Comparison of ENCODE assay signal across 20 cellular contexts in genomic region chr17:72136692-72137550, GRCh38. TPM values are rescaled to one million over a fixed set of nuclear protein-coding genes. Genes with fewer than 3 reads are reported as not detected.
A peak's percentile ranks its signal among the peaks of the same experiment; 100 is the strongest.
DNase-seq lines count a peak whose midpoint lies in the region; ATAC-seq and TF ChIP-seq lines count a peak whose summit lies in the region.
"Had no signal": no experiment of that assay in that cellular context is flagged by ENCODE, and none has a peak within 500 bp of the region (broad histone marks: within the 10 kb centered on the region; RNA-seq: fewer than 3 reads in every experiment).

No MANE protein-coding gene starts in this region.

- H3K9me3 ChIP-seq in breast epithelium, result no peaks in the 10 kb centered on the region

- peak overlapping the region; percentile 1 to 62 for H3K27ac ChIP-seq in breast epithelium

- no peaks in the 10 kb centered on the region for H3K27me3 Mint-ChIP-seq in Calu3 (ENCODE audit: unreplicated experiment)
- H3K27me3 Mint-ChIP-seq: activated CD4-positive, alpha-beta T cell treated with anti-CD3 and anti-CD28 coated beads, Interleukin-2, amount 10 ng/mL, durations not matched to agents 7 days and 5 days; brain had no signal

- no peaks in the 10 kb centered on the region for H3K9me3 Mint-ChIP-seq in Calu3 (ENCODE audit: low read depth, unreplicated experiment)
- H3K9me3 Mint-ChIP-seq: activated CD4-positive, alpha-beta T cell treated with anti-CD3 and anti-CD28 coated beads, Interleukin-2, amount 10 ng/mL, durations not matched to agents 7 days and 5 days; T-helper 2 cell treated with Interferon-gamma antibody and Interleukin-4, amounts not matched to agents 5 μg/mL and 100 μg/mL, for 36 hours had no signal

- H3K4me3 ChIP-seq in breast epithelium, result no peak overlapping the region

- no peaks in the 10 kb centered on the region for H3K36me3 Mint-ChIP-seq in Calu3 (ENCODE audit: insufficient read depth, unreplicated experiment)
- H3K36me3 Mint-ChIP-seq: brain had no signal

- H3K27ac Mint-ChIP-seq in Calu3 (ENCODE audit: unreplicated experiment), result peak overlapping the region; percentile 74
- H3K27ac Mint-ChIP-seq: activated CD4-positive, alpha-beta T cell treated with anti-CD3 and anti-CD28 coated beads, Interleukin-2, amount 10 ng/mL, durations not matched to agents 7 days and 5 days; B cell; progenitor cell of endocrine pancreas; T-helper 2 cell treated with Interferon-gamma antibody and Interleukin-4, amounts not matched to agents 5 μg/mL and 100 μg/mL, for 36 hours had no signal

- H3K4me1 Mint-ChIP-seq in Calu3 (ENCODE audit: low read depth, unreplicated experiment), result peaks cover 39% of the 10 kb centered on the region
- H3K4me1 Mint-ChIP-seq: activated CD4-positive, alpha-beta T cell treated with anti-CD3 and anti-CD28 coated beads, Interleukin-2, amount 10 ng/mL, durations not matched to agents 7 days and 5 days; B cell had no signal

- CTCF ChIA-PET in Calu3 (lab: Charles Lee), result interaction anchor here (0.6 to 1.4 kb wide), 4 partner anchors 10 to 1178 kb away, joined by 3 to 4 read pairs (median 3); no protein-coding TSS in a partner anchor

- no peak for TF ChIP-seq POLR2A in breast epithelium (IDR thresholded peaks at IDR 0.05)

- TF ChIP-seq CTCF in Calu3 (IDR thresholded peaks at IDR 0.05; ENCODE audit: unreplicated experiment), result no peak
- TF ChIP-seq CTCF in breast epithelium (IDR thresholded peaks at IDR 0.05), result no peak

- no TSS peak for BruUV-seq in Calu3 (replicated peaks; lab: Mats Ljungman, UMichigan)

- no peaks in the 10 kb centered on the region for H3K27me3 ChIP-seq in breast epithelium

- intact Hi-C loops in Calu3 (cut with micrococcal nuclease; ENCODE audit: unreplicated experiment), result no loop called here
- intact Hi-C loops in breast epithelium (cut with DNase I; ENCODE audit: low total_unique reads), result no loop called here

- ATAC-seq in GM21786 (IDR thresholded peaks at IDR 0.05; ENCODE audit: unreplicated experiment) (no peak), HG02884 (IDR thresholded peaks at IDR 0.05; ENCODE audit: unreplicated experiment) (no peak), HG03039 (IDR thresholded peaks at IDR 0.05; ENCODE audit: unreplicated experiment) (no peak)

- no peaks in the 10 kb centered on the region for H3K4me1 ChIP-seq in breast epithelium

- no peak for DNase-seq in Calu3
- peak; percentile 94 for DNase-seq in NCI-H2171 treated with DMSO at 0.1 percent for 48 hours (lab: John Stamatoyannopoulos, UW)
- no peak for DNase-seq in breast epithelium (ENCODE audit: low spot score in 2 of 2)
- DNase-seq in kidney glomerular epithelial cell (lab: John Stamatoyannopoulos, UW), result peak; percentile 63
- no peak for DNase-seq in effector CD4-positive, alpha-beta T cell
- DNase-seq: activated CD4-positive, alpha-beta T cell treated with anti-CD3 and anti-CD28 coated beads, Interleukin-2, amount 10 ng/mL, durations not matched to agents 7 days and 5 days; Karpas-422; NCI-H2107; stimulated activated naive CD4-positive, alpha-beta T cell treated with Interleukin-2 at 50 U/mL for 16 hours had no signal

- H3K36me3 ChIP-seq in breast epithelium, result no peaks in the 10 kb centered on the region

- H3K4me3 Mint-ChIP-seq in Calu3 (ENCODE audit: low read depth, unreplicated experiment), result no peak overlapping the region
- H3K4me3 Mint-ChIP-seq: activated CD4-positive, alpha-beta T cell treated with anti-CD3 and anti-CD28 coated beads, Interleukin-2, amount 10 ng/mL, durations not matched to agents 7 days and 5 days; B cell; T-helper 2 cell treated with Interferon-gamma antibody and Interleukin-4, amounts not matched to agents 5 μg/mL and 100 μg/mL, for 36 hours had no signal

RNA-seq across cellular contexts. Expression of gene SOX9, which starts 16.1 kb away (rescaled TPM):
- total RNA-seq in Calu3 (2022) (173 and 210 TPM in 2 replicates), breast epithelium (10 to 100 TPM in 2 of 3 donors, 1 to 10 TPM in 1; 3.0 to 47.7 (median 15.7) TPM)
- total RNA-seq: activated CD4-positive, alpha-beta T cell treated with anti-CD3 and anti-CD28 coated beads, Interleukin-2, amount 10 ng/mL, durations not matched to agents 7 days and 5 days; B cell; endothelial cell of umbilical vein; G401; mononuclear cell; OCI-LY7 had no signal

Comparison
In these comparisons a context has a peak if more than half of its experiments do, and no peak if none do; other contexts are left out.
1. DNase-seq: peak in NCI-H2171 treated with DMSO at 0.1 percent for 48 hours (single experiment) and kidney glomerular epithelial cell (single experiment); none in Calu3 (single experiment), breast epithelium (0 of 2) and effector CD4-positive, alpha-beta T cell (single experiment).